Comparison of ENCODE assay signal across 25 cellular contexts in genomic region chr18:40088130-40088529, GRCh38.
DNase-seq lines count a peak whose midpoint lies in the region; ATAC-seq and TF ChIP-seq lines count a peak whose summit lies in the region.
"Had no signal": no experiment of that assay in that cellular context is flagged by ENCODE, and none has a peak within 500 bp of the region (broad histone marks: within the 10 kb centered on the region; RNA-seq: fewer than 3 reads in every experiment).

No MANE protein-coding gene starts in this region.

- DNase-seq in heart left ventricle (no peak), Right ventricle myocardium inferior (ENCODE audit: missing footprints) (no peak), astrocyte of the spinal cord (ENCODE audit: low read depth, low spot score) (no peak), lower lobe of right lung (no peak), cerebellum (ENCODE audit: low spot score) (no peak), tibial artery (no peak)
- DNase-seq: activated B cell treated with CpG ODN at 0.5 μM for 24 hours; activated naive CD4-positive, alpha-beta T cell treated with anti-CD3 and anti-CD28 coated beads, Interleukin-2, amount 10 ng/mL, durations not matched to agents 7 days and 5 days; anterior cingulate cortex; COR-L47; GDM1; IMR-90; NCI-H1105; NCI-H2081; NCI-H446; PC-9; SHP77 treated with DMSO at 0.1 percent for 48 hours; stimulated activated CD4-positive, alpha-beta T cell treated with anti-CD3 and anti-CD28 coated beads, Interleukin-4, amount 100 ng/mL, for 1 hour; T-helper 9 cell; uterus had no signal

- intact Hi-C loops in heart left ventricle (cut with DNase I) (no loop called here), Right ventricle myocardium inferior (cut with DNase I) (no loop called here), lower lobe of right lung (cut with DNase I) (no loop called here), tibial artery (cut with DNase I; ENCODE audit: low total_unique reads) (no loop called here)

- no peaks in the 10 kb centered on the region for H3K36me3 ChIP-seq in heart left ventricle
- no peaks in the 10 kb centered on the region for H3K36me3 ChIP-seq in lower lobe of right lung
- H3K36me3 ChIP-seq in skeletal muscle satellite cell (ENCODE audit: insufficient read depth, low read length), result no peaks in the 10 kb centered on the region
- no peaks in the 10 kb centered on the region for H3K36me3 ChIP-seq in tibial artery
- H3K36me3 ChIP-seq: HAP-1, uterus had no signal

- H3K4me2 ChIP-seq in skeletal muscle satellite cell (ENCODE audit: low read length), result peak overlapping the region; percentile 73
- H3K4me2 ChIP-seq: A549, PC-9 had no signal

- in situ Hi-C loops in astrocyte of the spinal cord (cut with HindIII; ENCODE audit: low sequenced_read_pairs), result no loop called here

- no peak for ATAC-seq in heart left ventricle
- no peak for ATAC-seq in Right ventricle myocardium inferior
- no peak for ATAC-seq in lower lobe of right lung
- no peak for ATAC-seq in HG02885 (IDR thresholded peaks at IDR 0.05; ENCODE audit: poor library complexity, unreplicated experiment)
- ATAC-seq: A549; stimulated activated memory B cell treated with anti-CD40 and anti-IgM and Interleukin-4, amounts not matched to agents 10 μg/mL and 1 μg/mL and 100 μg/mL, for 72 hours had no signal

- peak overlapping the region in 9 of 12 donors; percentile 3 to 51 (median 31) for H3K4me3 ChIP-seq in heart left ventricle
- peak overlapping the region; percentile 1 for H3K4me3 ChIP-seq in astrocyte of the spinal cord (ENCODE audit: low read depth, low read length)
- H3K4me3 ChIP-seq in lower lobe of right lung, result peak overlapping the region; percentile 22
- peak overlapping the region; percentile 63 for H3K4me3 ChIP-seq in skeletal muscle satellite cell (ENCODE audit: low read length)
- peak overlapping the region in 1 of 2 donors; percentile 6 for H3K4me3 ChIP-seq in tibial artery
- H3K4me3 ChIP-seq: A549, HAP-1, PC-9 had no signal

- WGBS in heart left ventricle, 4 donors, result 40 to 47% (median 43%) methylated on average over 3 of the region's 3 CpGs

- H3K27me3 ChIP-seq in heart left ventricle (no peaks in the 10 kb centered on the region), lower lobe of right lung (ENCODE audit: low read depth) (no peaks in the 10 kb centered on the region), skeletal muscle satellite cell (ENCODE audit: control insufficient read depth, insufficient read depth, low read length) (no peaks in the 10 kb centered on the region), tibial artery (no peaks in the 10 kb centered on the region)
- H3K27me3 ChIP-seq: uterus had no signal

- no peak overlapping the region for H3K27ac ChIP-seq in heart left ventricle
- no peak overlapping the region for H3K27ac ChIP-seq in lower lobe of right lung
- no peak overlapping the region for H3K27ac ChIP-seq in tibial artery
- H3K27ac ChIP-seq: A549, PC-9, uterus had no signal

- H3K9me3 ChIP-seq in heart left ventricle, result no peaks in the 10 kb centered on the region
- H3K9me3 ChIP-seq in lower lobe of right lung, result no peaks in the 10 kb centered on the region
- H3K9me3 ChIP-seq in skeletal muscle satellite cell (replicated peaks; ENCODE audit: low read length), result no peaks in the 10 kb centered on the region
- no peaks in the 10 kb centered on the region for H3K9me3 ChIP-seq in tibial artery
- H3K9me3 ChIP-seq: A549, HAP-1, uterus had no signal

- H3K4me1 ChIP-seq in heart left ventricle, result no peaks in the 10 kb centered on the region
- no peaks in the 10 kb centered on the region for H3K4me1 ChIP-seq in lower lobe of right lung
- H3K4me1 ChIP-seq in skeletal muscle satellite cell (ENCODE audit: control insufficient read depth, insufficient read depth, low read length), result no peaks in the 10 kb centered on the region
- H3K4me1 ChIP-seq in tibial artery, result no peaks in the 10 kb centered on the region
- H3K4me1 ChIP-seq: A549, HAP-1, uterus had no signal

- no peak for TF ChIP-seq CTCF in heart left ventricle (IDR thresholded peaks at IDR 0.05)
- TF ChIP-seq CTCF in astrocyte of the spinal cord (IDR thresholded peaks at IDR 0.05; ENCODE audit: low read depth, low read length), result no peak
- TF ChIP-seq CTCF in lower lobe of right lung (IDR thresholded peaks at IDR 0.05), result no peak
- TF ChIP-seq CTCF in tibial artery (IDR thresholded peaks at IDR 0.05), result no peak

- no peak for TF ChIP-seq POLR2A in heart left ventricle (IDR thresholded peaks at IDR 0.05)

- H3K9ac ChIP-seq in skeletal muscle satellite cell (ENCODE audit: low read depth, low read length), result peak overlapping the region; percentile 67
